ENCODE assay signal across 16 cellular contexts in genomic region chr17:61414141-61414935, GRCh38. TPM values are rescaled to one million over a fixed set of nuclear protein-coding genes. Genes with fewer than 3 reads are reported as not detected.
A peak's percentile ranks its signal among the peaks of the same experiment; 100 is the strongest.
DNase-seq lines count a peak whose midpoint lies in the region; ATAC-seq and TF ChIP-seq lines count a peak whose summit lies in the region.
"Had no signal": no experiment of that assay in that cellular context is flagged by ENCODE, and none has a peak within 500 bp of the region (broad histone marks: within the 10 kb centered on the region; RNA-seq: fewer than 3 reads in every experiment).

No MANE protein-coding gene starts in this region.

- H3K27me3 ChIP-seq in spleen (replicated peaks in 1 of 7) (peaks cover 3 to 89% (median 43%) of the 10 kb centered on the region in 7 donors), psoas muscle (ENCODE audit: insufficient read depth in 3 of 3, low read length in 2 of 3) (peaks cover 0 to 22% (median 6%) of the 10 kb centered on the region in 3 donors), foreskin keratinocyte (peaks cover 15% of the 10 kb centered on the region)

- CTCF ChIA-PET in WTC11 (lab: Charles Lee) = interaction anchor here (1.4 to 6.4 kb wide), 5 partner anchors 17 to 160 kb away, joined by 5 to 46 read pairs (median 12); no protein-coding TSS in a partner anchor

- TF ChIP-seq CTCF in GM20000 (IDR thresholded peaks at IDR 0.05; ENCODE audit: extremely low read depth, missing control alignments) (no peak), WTC11 (IDR thresholded peaks at IDR 0.05) (no peak), spleen (IDR thresholded peaks at IDR 0.05 in 8 of 11, conservative IDR thresholded peaks at IDR 0.05 in 3 of 11) (no peak), psoas muscle (IDR thresholded peaks at IDR 0.05) (no peak), foreskin keratinocyte (conservative IDR thresholded peaks at IDR 0.05) (no peak)

- no peaks in the 10 kb centered on the region for H3K9me3 Mint-ChIP-seq in WTC11

- no peak for TF ChIP-seq POLR2A in spleen (IDR thresholded peaks at IDR 0.05)

- H3K4me1 ChIP-seq in spleen (peaks cover 21 to 70% (median 53%) of the 10 kb centered on the region in 6 donors), psoas muscle (peaks cover 11% of the 10 kb centered on the region), foreskin keratinocyte (no peaks in the 10 kb centered on the region)

- H3K9me3 ChIP-seq in spleen = no peaks in the 10 kb centered on the region
- no peaks in the 10 kb centered on the region for H3K9me3 ChIP-seq in psoas muscle
- H3K9me3 ChIP-seq: BLaER1 had no signal

- no peak for ATAC-seq in WTC11
- ATAC-seq in HG02840 (IDR thresholded peaks at IDR 0.05; ENCODE audit: low FRiP score, unreplicated experiment) = no peak
- no peak for ATAC-seq in psoas muscle
- ATAC-seq in foreskin keratinocyte = no peak

- H3K27ac Mint-ChIP-seq in WTC11 = no peak overlapping the region

- H3K36me3 ChIP-seq in spleen (no peaks in the 10 kb centered on the region), psoas muscle (ENCODE audit: insufficient read depth in 1 of 2, low read depth in 1 of 2) (no peaks in the 10 kb centered on the region)
- H3K36me3 ChIP-seq: BLaER1 had no signal

- H3K27ac ChIP-seq in spleen = peak overlapping the region in 5 of 8 donors; percentile 13 to 84 (median 36)
- no peak overlapping the region for H3K27ac ChIP-seq in psoas muscle
- no peak overlapping the region for H3K27ac ChIP-seq in foreskin keratinocyte
- H3K27ac ChIP-seq: BLaER1 had no signal

- H3K4me3 ChIP-seq in spleen (no peak overlapping the region), psoas muscle (no peak overlapping the region)
- H3K4me3 ChIP-seq: BLaER1 had no signal

- no peaks in the 10 kb centered on the region for H3K36me3 Mint-ChIP-seq in WTC11

- POLR2A ChIA-PET in WTC11 (lab: Charles Lee) = no interaction called here

- H3K27me3 Mint-ChIP-seq in WTC11 (ENCODE audit: low read depth) = peaks cover 81% of the 10 kb centered on the region

- DNase-seq in GM20000 (ENCODE audit: low spot score) = peak; percentile 20
- DNase-seq in WTC11 (ENCODE audit: low spot score) = no peak
- DNase-seq in islet precursor cell = peak; percentile 57
- DNase-seq in spleen = no peak
- DNase-seq in amygdala (lab: John Stamatoyannopoulos, UW) = no peak
- no peak for DNase-seq in psoas muscle
- no peak for DNase-seq in foreskin keratinocyte
- DNase-seq: activated CD8-positive, alpha-beta memory T cell treated with anti-CD3 and anti-CD28 coated beads for 24 hours; KBM-7; NCI-H1436; NCI-H510A treated with DMSO at 0.1 percent for 48 hours; RPMI8226 had no signal

- H3K4me3 Mint-ChIP-seq in WTC11 = no peak overlapping the region

- 62 to 79% (median 73%) methylated on average over 15 to 16 of the region's 16 CpGs for WGBS in spleen, 5 donors
- 61 to 69% (median 62%) methylated on average over 16 of the region's 16 CpGs for WGBS in psoas muscle, 3 donors

- peaks cover 15% of the 10 kb centered on the region for H3K4me1 Mint-ChIP-seq in WTC11

- intact Hi-C loops in spleen (cut with DNase I; ENCODE audit: low total_unique reads) (loop anchor here (10.0 kb wide), 1 partner anchor 690 kb away; no protein-coding TSS in a partner anchor), psoas muscle (cut with DNase I) (loop anchor here (5.0 to 10.0 kb wide), 2 partner anchors 650 to 653 kb away; partner anchors contain the start of gene MED13 (in 2 of the 2))

TF ChIP-seq in WTC11, 78 proteins besides CTCF, POLR2A, EP300 and RAD21:
- 0 out of 2 replicates have a peak, but pooled peaks have one; percentile 12 for TF ChIP-seq GABPB1 (CRISPR knock-in tag; IDR thresholded peaks at IDR 0.05)
- no peak for TF ChIP-seq ZNF425 (CRISPR knock-in tag; conservative IDR thresholded peaks at IDR 0.05)
- TF ChIP-seq TCF7 (CRISPR knock-in tag; IDR thresholded peaks at IDR 0.05; ENCODE audit: low read depth) = no peak
- TF ChIP-seq ZNF219 (CRISPR knock-in tag; IDR thresholded peaks at IDR 0.05; ENCODE audit: borderline replicate concordance) = no peak

RNA-seq across cellular contexts. Expression of gene TBX2, which starts 14.7 kb away (rescaled TPM):
- total RNA-seq in WTC11 (2021) = 0.09 to 0.41 TPM (median 0.21 TPM) in 3 replicates
- total RNA-seq in spleen = 10 to 100 TPM; 10.1 to 57.6 (median 32.8) TPM
- 10 to 100 TPM in 2 of 3 donors, 1 to 10 TPM in 1; 6.4 to 21.0 (median 10.9) TPM for polyA plus RNA-seq in spleen
- total RNA-seq in psoas muscle = 1 to 10 TPM; 6.3 to 8.7 (median 8.7) TPM
- 1 to 10 TPM; 3.5 to 5.2 (median 5.1) TPM for polyA plus RNA-seq in psoas muscle
- total RNA-seq in foreskin keratinocyte = not detected in 2 replicates
- polyA plus RNA-seq in foreskin keratinocyte = not detected in 2 replicates
- total RNA-seq: endothelial cell of umbilical vein had no signal
- polyA plus RNA-seq: endothelial cell of umbilical vein had no signal

RNA-seq across cellular contexts. Expression of gene TBX4, which starts 37.9 kb away (rescaled TPM):
- not detected in 3 replicates for total RNA-seq in WTC11 (2021)
- total RNA-seq in spleen = not detected
- polyA plus RNA-seq in spleen = not detected
- under 1 TPM in 1 of 4 donors, not detected in 3; 0.22 TPM for total RNA-seq in psoas muscle
- not detected for polyA plus RNA-seq in psoas muscle
- total RNA-seq in foreskin keratinocyte = 0.07 TPM in 1 of 2 replicates, not detected in the other
- 0.01 TPM in 1 of 2 replicates, not detected in the other for polyA plus RNA-seq in foreskin keratinocyte
- total RNA-seq: bronchial epithelial cell, endothelial cell of umbilical vein had no signal
- polyA plus RNA-seq: endothelial cell of umbilical vein had no signal

Comparison
In these comparisons a context has a peak if more than half of its experiments do, and no peak if none do; other contexts are left out.
1. DNase-seq: peak in GM20000 (single experiment) and islet precursor cell (single experiment); none in WTC11 (single experiment), spleen (single experiment), amygdala (0 of 56), psoas muscle (0 of 2) and foreskin keratinocyte (0 of 2).
2. H3K27ac ChIP-seq: peak in spleen (5 of 8); none in psoas muscle (single experiment) and foreskin keratinocyte (single experiment).